Comparison of ENCODE assay signal across 36 cellular contexts in genomic region chr18:77935342-77935741, GRCh38.
DNase-seq lines count a peak whose midpoint lies in the region; ATAC-seq, FAIRE-seq and TF ChIP-seq lines count a peak whose summit lies in the region.
"Had no signal": no experiment of that assay in that cellular context is flagged by ENCODE, and none has a peak within 500 bp of the region (broad histone marks: within the 10 kb centered on the region; RNA-seq: fewer than 3 reads in every experiment).

No MANE protein-coding gene starts in this region.

- in situ Hi-C loops in HepG2 (cut with HindIII; ENCODE audit: extremely low pct_ligation_motif_present, low pct_unique_long_range_greater_than_20kb) (no loop called here), K562 (cut with MboI) (no loop called here)

- H3K4me3 ChIP-seq in HepG2 (replicated peaks in 1 of 3; ENCODE audit: insufficient read depth in 1 of 3, low read depth in 2 of 3, low read length in 3 of 3) (no peak overlapping the region), right lobe of liver (no peak overlapping the region), HEK293 (ENCODE audit: low read depth, low read length) (no peak overlapping the region), K562 (no peak overlapping the region)
- H3K4me3 ChIP-seq: A549; BLaER1; BLaER1 treated with 17β-estradiol and CSF1 and Interleukin-3, amounts not matched to agents 10 nM and 100 nM had no signal

- H4K20me1 ChIP-seq in HepG2 (ENCODE audit: insufficient read depth, low read length) (no peaks in the 10 kb centered on the region), K562 (replicated peaks; ENCODE audit: control insufficient read depth, insufficient read depth, low read length) (no peaks in the 10 kb centered on the region)
- H4K20me1 ChIP-seq: BLaER1; BLaER1 treated with 17β-estradiol and CSF1 and Interleukin-3, amounts not matched to agents 10 nM and 100 nM had no signal

- H3K9me3 Mint-ChIP-seq in WTC11, result peaks cover 74% of the 10 kb centered on the region
- H3K9me3 Mint-ChIP-seq: CD4-positive, alpha-beta T cell had no signal

- H3K4me1 ChIP-seq in HepG2 (ENCODE audit: insufficient read depth, low read length), result no peaks in the 10 kb centered on the region
- H3K4me1 ChIP-seq in right lobe of liver, result no peaks in the 10 kb centered on the region
- no peaks in the 10 kb centered on the region for H3K4me1 ChIP-seq in HEK293 (ENCODE audit: control insufficient read depth, insufficient read depth, low read length)
- H3K4me1 ChIP-seq in K562 (replicated peaks in 1 of 2; ENCODE audit: control insufficient read depth in 2 of 2, insufficient read depth in 2 of 2, low read length in 2 of 2), result no peaks in the 10 kb centered on the region
- H3K4me1 ChIP-seq: A549; BE2C; BLaER1; BLaER1 treated with 17β-estradiol and CSF1 and Interleukin-3, amounts not matched to agents 10 nM and 100 nM; Caco-2 had no signal

- no peak overlapping the region for H3K4me2 ChIP-seq in HepG2 (ENCODE audit: low read depth, low read length)
- H3K4me2 ChIP-seq in K562 (ENCODE audit: insufficient read depth, low read length), result no peak overlapping the region
- H3K4me2 ChIP-seq: A549; BLaER1; BLaER1 treated with 17β-estradiol and CSF1 and Interleukin-3, amounts not matched to agents 10 nM and 100 nM had no signal

- H3K27me3 ChIP-seq in HepG2 (ENCODE audit: control insufficient read depth in 1 of 2, insufficient read depth in 2 of 2, low read length in 2 of 2) (no peaks in the 10 kb centered on the region), right lobe of liver (no peaks in the 10 kb centered on the region), K562 (ENCODE audit: control insufficient read depth in 2 of 2, insufficient read depth in 2 of 2, low read length in 2 of 2) (no peaks in the 10 kb centered on the region)
- H3K27me3 ChIP-seq: BE2C; BLaER1; BLaER1 treated with 17β-estradiol and CSF1 and Interleukin-3, amounts not matched to agents 10 nM and 100 nM had no signal

- H3K27ac ChIP-seq in HepG2 (ENCODE audit: extremely low read length, insufficient read depth, low read length), result no peak overlapping the region
- H3K27ac ChIP-seq in right lobe of liver, result no peak overlapping the region
- no peak overlapping the region for H3K27ac ChIP-seq in HEK293 (ENCODE audit: extremely low read depth, low read depth, low read length)
- no peak overlapping the region for H3K27ac ChIP-seq in K562 (ENCODE audit: extremely low read depth, low read depth, low read length)
- H3K27ac ChIP-seq: 22Rv1; A549; BLaER1; BLaER1 treated with 17β-estradiol and CSF1 and Interleukin-3, amounts not matched to agents 10 nM and 100 nM; C4-2B had no signal

- H2AFZ ChIP-seq in HepG2 (ENCODE audit: low read length) (no peak overlapping the region), K562 (ENCODE audit: low read depth, low read length) (no peak overlapping the region)

- no peak for TF ChIP-seq RAD21 in HepG2 (CRISPR knock-in tag; IDR thresholded peaks at IDR 0.05)
- TF ChIP-seq RAD21 in K562 (CRISPR knock-in tag; conservative IDR thresholded peaks at IDR 0.05 in 1 of 2, IDR thresholded peaks at IDR 0.05 in 1 of 2), result no peak

- no peak for DNase-seq in HepG2 (ENCODE audit: low spot score)
- DNase-seq in right lobe of liver, result no peak
- no peak for DNase-seq in WTC11 (ENCODE audit: low spot score)
- no peak for DNase-seq in K562 (ENCODE audit: extremely low read depth in 1 of 4, low spot score in 3 of 4)
- no peak for DNase-seq in HPDE6-E6E7 (ENCODE audit: extremely low spot score)
- no peak for DNase-seq in posterior cingulate gyrus
- DNase-seq: 8988T; ACHN; AML-193; BE2C; C1 segment of cervical spinal cord; Caco-2; Calu3; CD4-positive, alpha-beta memory T cell; CD4-positive, alpha-beta T cell; CD4-positive, CD25-positive, alpha-beta regulatory T cell; CD8-positive, alpha-beta memory T cell; CD8-positive, alpha-beta T cell; COR-L47; DMS 273 treated with DMSO at 0.1 percent for 48 hours; DMS153; DMS53; DMS79; DMS79 treated with DMSO at 0.1 percent for 48 hours; DND-41; EL had no signal

- no TSS peak for BruUV-seq in HepG2 (replicated peaks; lab: Mats Ljungman, UMichigan)
- no TSS peak for BruUV-seq in K562 (replicated peaks; lab: Mats Ljungman, UMichigan)

- no peaks in the 10 kb centered on the region for H3K9me1 ChIP-seq in K562 (ENCODE audit: control insufficient read depth, insufficient read depth, low read length)

- no peak overlapping the region for H3K4me3 Mint-ChIP-seq in WTC11
- H3K4me3 Mint-ChIP-seq: B cell; CD14-positive monocyte; CD4-positive, alpha-beta memory T cell; CD4-positive, alpha-beta T cell; CD4-positive, CD25-positive, alpha-beta regulatory T cell; CD8-positive, alpha-beta memory T cell; CD8-positive, alpha-beta T cell had no signal

- H3K9ac ChIP-seq in HepG2 (ENCODE audit: insufficient read depth, low read depth, low read length) (no peak overlapping the region), K562 (ENCODE audit: insufficient read depth in 1 of 2, low read depth in 2 of 2, low read length in 2 of 2) (no peak overlapping the region)
- H3K9ac ChIP-seq: BLaER1; BLaER1 treated with 17β-estradiol and CSF1 and Interleukin-3, amounts not matched to agents 10 nM and 100 nM had no signal

- WGBS in HepG2 (ENCODE audit: low lambda C conversion rate), result 0% methylated on average over 1 of the region's 1 CpG
- 11% methylated on average over 1 of the region's 1 CpG for WGBS in right lobe of liver (ENCODE audit: insufficient coverage, low coverage, low lambda C conversion rate, missing lambda C conversion rate)
- WGBS in K562 (ENCODE audit: insufficient coverage, low coverage, missing lambda C conversion rate), result 92% methylated on average over 1 of the region's 1 CpG

- no peak for FAIRE-seq in HepG2 (lab: Jason Lieb, UNC)
- no peak for FAIRE-seq in K562 (lab: Jason Lieb, UNC)
- FAIRE-seq: A204.1, A549 had no signal

- no peak for TF ChIP-seq EP300 in HepG2 (IDR thresholded peaks at IDR 0.05; ENCODE audit: low read depth in 2 of 2, low read length in 2 of 2)
- no peak for TF ChIP-seq EP300 in HepG2 (CRISPR knock-in tag; IDR thresholded peaks at IDR 0.05; ENCODE audit: borderline replicate concordance)
- TF ChIP-seq EP300 in K562 (IDR thresholded peaks at IDR 0.05; ENCODE audit: low read length), result no peak

- no peaks in the 10 kb centered on the region for H3K36me3 ChIP-seq in HepG2 (replicated peaks in 1 of 2; ENCODE audit: control insufficient read depth in 1 of 2, insufficient read depth in 2 of 2, low read length in 2 of 2)
- H3K36me3 ChIP-seq in right lobe of liver, result no peaks in the 10 kb centered on the region
- no peaks in the 10 kb centered on the region for H3K36me3 ChIP-seq in HEK293 (ENCODE audit: control insufficient read depth in 2 of 2, insufficient read depth in 1 of 2, low read length in 2 of 2)
- H3K36me3 ChIP-seq in K562 (ENCODE audit: control insufficient read depth, insufficient read depth, low read length), result 0 out of 3 replicates have a peak, but pooled peaks cover 7% of the 10 kb centered on the region
- H3K36me3 ChIP-seq: BE2C; BLaER1; BLaER1 treated with 17β-estradiol and CSF1 and Interleukin-3, amounts not matched to agents 10 nM and 100 nM had no signal

- POLR2A ChIA-PET in HepG2 (lab: Yijun Ruan, JAX), result no interaction called here
- POLR2A ChIA-PET in HEK293 (lab: Yijun Ruan, JAX), result no interaction called here
- POLR2A ChIA-PET in WTC11 (lab: Charles Lee), result no interaction called here
- POLR2A ChIA-PET in K562 (lab: Yijun Ruan, JAX), result no interaction called here

- no peak for ATAC-seq in HepG2
- no peak for ATAC-seq in right lobe of liver
- ATAC-seq in WTC11, result no peak
- no peak for ATAC-seq in K562
- no peak for ATAC-seq in GM19452 (IDR thresholded peaks at IDR 0.05; ENCODE audit: unreplicated experiment)
- ATAC-seq: A549; CD8-positive, alpha-beta T cell had no signal

- peaks cover 3% of the 10 kb centered on the region; the same call in 1 of the 2 replicates for H3K27me3 Mint-ChIP-seq in WTC11 (ENCODE audit: low read depth)
- H3K27me3 Mint-ChIP-seq: B cell; CD4-positive, alpha-beta T cell; CD4-positive, CD25-positive, alpha-beta regulatory T cell had no signal

- intact Hi-C loops in HepG2 (cut with micrococcal nuclease; ENCODE audit: unreplicated experiment) (no loop called here), right lobe of liver (cut with DNase I) (no loop called here), K562 (cut with micrococcal nuclease) (no loop called here), posterior cingulate gyrus (cut with DNase I) (no loop called here)

- H3K9me3 ChIP-seq in HepG2 (ENCODE audit: low read length) (no peaks in the 10 kb centered on the region), right lobe of liver (no peaks in the 10 kb centered on the region), HEK293 (ENCODE audit: control insufficient read depth, insufficient read depth, low read depth, low read length) (no peaks in the 10 kb centered on the region), K562 (replicated peaks; ENCODE audit: control insufficient read depth, insufficient read depth, low read depth, low read length) (peaks cover 3% of the 10 kb centered on the region; the same call in 1 of the 2 replicates)
- H3K9me3 ChIP-seq: A549, BE2C, BLaER1, Caco-2 had no signal

- no peak overlapping the region for H3K27ac Mint-ChIP-seq in WTC11
- H3K27ac Mint-ChIP-seq: B cell; CD14-positive monocyte; CD4-positive, alpha-beta memory T cell; CD4-positive, alpha-beta T cell; CD4-positive, CD25-positive, alpha-beta regulatory T cell; CD8-positive, alpha-beta T cell had no signal

- no peaks in the 10 kb centered on the region for H3K79me2 ChIP-seq in HepG2 (ENCODE audit: insufficient read depth, low read length)
- no peaks in the 10 kb centered on the region; the same call in 2 of the 3 replicates for H3K79me2 ChIP-seq in K562 (ENCODE audit: control insufficient read depth, insufficient read depth, low read length)

- TF ChIP-seq CTCF in HepG2 (CRISPR knock-in tag; IDR thresholded peaks at IDR 0.05) (no peak), right lobe of liver (IDR thresholded peaks at IDR 0.05) (no peak), HEK293 (tag by site-specific recombination; IDR thresholded peaks at IDR 0.05) (no peak), WTC11 (IDR thresholded peaks at IDR 0.05) (no peak), K562 (IDR thresholded peaks at IDR 0.05 in 2 of 3, conservative IDR thresholded peaks at IDR 0.05 in 1 of 3; ENCODE audit: insufficient read depth in 2 of 3, low read depth in 1 of 3, low read length in 3 of 3) (no peak)

- TF ChIP-seq POLR2A in HepG2 (IDR thresholded peaks at IDR 0.05; ENCODE audit: insufficient read depth in 1 of 2, low read depth in 2 of 2, low read length in 2 of 2), result no peak
- no peak for TF ChIP-seq POLR2A in right lobe of liver (IDR thresholded peaks at IDR 0.05)
- TF ChIP-seq POLR2A in K562 (conservative IDR thresholded peaks at IDR 0.05), result no peak

- CTCF ChIA-PET in HepG2 (lab: Yijun Ruan, JAX; ENCODE audit: low intra/inter-chr PET ratio, low total read pairs) (no interaction called here), HEK293 (lab: Yijun Ruan, JAX) (no interaction called here), WTC11 (lab: Charles Lee) (no interaction called here), K562 (lab: Yijun Ruan, JAX; ENCODE audit: low intra/inter-chr PET ratio) (no interaction called here)

- H3K4me1 Mint-ChIP-seq in WTC11, result no peaks in the 10 kb centered on the region
- H3K4me1 Mint-ChIP-seq: B cell; CD14-positive monocyte; CD4-positive, alpha-beta memory T cell; CD4-positive, CD25-positive, alpha-beta regulatory T cell; CD8-positive, alpha-beta memory T cell had no signal

- H3K36me3 Mint-ChIP-seq in WTC11, result peaks cover 25% of the 10 kb centered on the region
- H3K36me3 Mint-ChIP-seq: CD14-positive monocyte; CD4-positive, alpha-beta memory T cell; CD4-positive, CD25-positive, alpha-beta regulatory T cell; CD8-positive, alpha-beta memory T cell; CD8-positive, alpha-beta T cell had no signal
